ENCODE assay signal across 8 cellular contexts in genomic region chr3:70064194-70064787, GRCh38.
A peak's percentile ranks its signal among the peaks of the same experiment; 100 is the strongest.
DNase-seq lines count a peak whose midpoint lies in the region; ATAC-seq and TF ChIP-seq lines count a peak whose summit lies in the region.

No MANE protein-coding gene starts in this region.

- H3K36me3 ChIP-seq in heart right ventricle (no peaks in the 10 kb centered on the region), spleen (no peaks in the 10 kb centered on the region)

- ATAC-seq in heart right ventricle (no peak), left ventricle myocardium superior (no peak), HG02973 (IDR thresholded peaks at IDR 0.05; ENCODE audit: unreplicated experiment) (no peak)

- H3K9me3 ChIP-seq in heart right ventricle, result no peaks in the 10 kb centered on the region
- H3K9me3 ChIP-seq in spleen, result no peaks in the 10 kb centered on the region

- H3K27me3 ChIP-seq in heart right ventricle (peaks cover 0 to 18% (median 0%) of the 10 kb centered on the region in 7 donors), spleen (replicated peaks in 1 of 7) (peaks cover 0 to 19% (median 0%) of the 10 kb centered on the region in 7 donors)

- DNase-seq in heart right ventricle (peak in 1 of 2 donors; percentile 11), left ventricle myocardium superior (no peak), HT-29 (ENCODE audit: low spot score) (peak; percentile 29), SW480 (ENCODE audit: low spot score) (peak; percentile 13), glomerular visceral epithelial cell (ENCODE audit: extremely low spot score) (peak; percentile 29), spleen (no peak)
- DNase-seq in activated CD4-positive, alpha-beta T cell treated with anti-CD3 and anti-CD28 coated beads for 4 hours, result no peak

- no peak overlapping the region for H3K4me3 ChIP-seq in heart right ventricle
- no peak overlapping the region for H3K4me3 ChIP-seq in spleen

- peaks cover 0 to 13% (median 7%) of the 10 kb centered on the region in 9 donors for H3K4me1 ChIP-seq in heart right ventricle
- no peaks in the 10 kb centered on the region for H3K4me1 ChIP-seq in spleen

- H3K27ac ChIP-seq in heart right ventricle (no peak overlapping the region), spleen (no peak overlapping the region)

- intact Hi-C loops in heart right ventricle (cut with DNase I) (loop anchor here in 7 of 10 donors (2.0 to 10.0 kb wide), 3 partner anchors 291 to 1591 kb away; no protein-coding TSS in a partner anchor), left ventricle myocardium superior (cut with micrococcal nuclease) (loop anchor here (2.0 kb wide), 1 partner anchor 295 kb away; no protein-coding TSS in a partner anchor), spleen (cut with DNase I; ENCODE audit: low total_unique reads) (loop anchor here (10.0 kb wide), 1 partner anchor 1591 kb away; no protein-coding TSS in a partner anchor)

- no peak for TF ChIP-seq POLR2A in spleen (IDR thresholded peaks at IDR 0.05)

- 29 to 35% methylated on average over 5 of the region's 5 CpGs for WGBS in heart right ventricle, 2 donors
- WGBS in spleen, 5 donors, result 34 to 42% (median 42%) methylated on average over 5 of the region's 5 CpGs

- TF ChIP-seq CTCF in heart right ventricle (IDR thresholded peaks at IDR 0.05) (peak in 8 of 9 donors; percentile 20 to 76 (median 67)), spleen (IDR thresholded peaks at IDR 0.05 in 8 of 11, conservative IDR thresholded peaks at IDR 0.05 in 3 of 11) (peak in 8 of 11 experiments; percentile 15 to 57 (median 48))

Comparison
In these comparisons a context has a peak if more than half of its experiments do, and no peak if none do; other contexts are left out.
1. DNase-seq: peak in HT-29 (single experiment), SW480 (single experiment) and glomerular visceral epithelial cell (single experiment); none in left ventricle myocardium superior (single experiment), spleen (single experiment) and activated CD4-positive, alpha-beta T cell treated with anti-CD3 and anti-CD28 coated beads for 4 hours (0 of 2).